13 cellular contexts compared by ENCODE assay signal in genomic region chr1:43983253-43983904, GRCh38.
"Had no signal": no experiment of that assay in that cellular context is flagged by ENCODE, and none has a peak within 500 bp of the region (broad histone marks: within the 10 kb centered on the region; RNA-seq: fewer than 3 reads in every experiment).

No MANE protein-coding gene starts in this region.

- H3K4me3 ChIP-seq: ascending aorta, gastroesophageal sphincter, transverse colon had no signal

- H3K36me3 ChIP-seq: ascending aorta, transverse colon had no signal

- H3K27me3 Mint-ChIP-seq: activated CD4-positive, alpha-beta T cell treated with anti-CD3 and anti-CD28 coated beads, Interleukin-2, amount 10 ng/mL, durations not matched to agents 7 days and 5 days had no signal

- H3K9me3 Mint-ChIP-seq: activated CD4-positive, alpha-beta T cell treated with anti-CD3 and anti-CD28 coated beads, Interleukin-2, amount 10 ng/mL, durations not matched to agents 7 days and 5 days; naive thymus-derived CD8-positive, alpha-beta T cell had no signal

- DNase-seq: activated CD4-positive, alpha-beta T cell treated with anti-CD3 and anti-CD28 coated beads, Interleukin-2, amount 10 ng/mL, durations not matched to agents 7 days and 5 days; activated CD4-positive, CD25-positive, alpha-beta regulatory T cell; activated CD8-positive, alpha-beta memory T cell treated with anti-CD3 and anti-CD28 coated beads for 24 hours; dermis blood vessel endothelial cell; mammary epithelial cell; naive thymus-derived CD8-positive, alpha-beta T cell; stimulated activated CD4-positive, alpha-beta T cell treated with anti-CD3 and anti-CD28 coated beads, Interleukin-4, amount 100 ng/mL, for 24 hours; stimulated activated naive CD4-positive, alpha-beta T cell treated with Interleukin-2 at 50 U/mL for 16 hours; substantia nigra; transverse colon had no signal

- H3K27ac ChIP-seq: ascending aorta, gastroesophageal sphincter, transverse colon had no signal

- H3K4me3 Mint-ChIP-seq: activated CD4-positive, alpha-beta T cell treated with anti-CD3 and anti-CD28 coated beads, Interleukin-2, amount 10 ng/mL, durations not matched to agents 7 days and 5 days had no signal

- ATAC-seq: gastroesophageal sphincter; left lobe of liver; naive thymus-derived CD8-positive, alpha-beta T cell had no signal

- H3K9me3 ChIP-seq: ascending aorta, gastroesophageal sphincter, transverse colon had no signal

- H3K27me3 ChIP-seq: ascending aorta, gastroesophageal sphincter, transverse colon had no signal

- H3K27ac Mint-ChIP-seq: activated CD4-positive, alpha-beta T cell treated with anti-CD3 and anti-CD28 coated beads, Interleukin-2, amount 10 ng/mL, durations not matched to agents 7 days and 5 days had no signal
